25 cellular contexts compared by ENCODE assay signal in genomic region chr11:46383974-46384701, GRCh38. TPM values are rescaled to one million over a fixed set of nuclear protein-coding genes. Genes with fewer than 3 reads are reported as not detected.
A peak's percentile ranks its signal among the peaks of the same experiment; 100 is the strongest.
DNase-seq lines count a peak whose midpoint lies in the region; ATAC-seq and TF ChIP-seq lines count a peak whose summit lies in the region.
"Had no signal": no experiment of that assay in that cellular context is flagged by ENCODE, and none has a peak within 500 bp of the region (broad histone marks: within the 10 kb centered on the region; RNA-seq: fewer than 3 reads in every experiment).

No MANE protein-coding gene starts in this region.

- no peaks in the 10 kb centered on the region for H3K79me2 ChIP-seq in H9 (ENCODE audit: insufficient read depth, low read length)

- ATAC-seq in GM18870 (IDR thresholded peaks at IDR 0.05; ENCODE audit: unreplicated experiment): no peak
- ATAC-seq: activated CD8-positive, alpha-beta T cell treated with anti-CD3 and anti-CD28 coated beads, Interleukin-2, amount 10 ng/mL, durations not matched to agents 7 days and 5 days; body of pancreas; heart left ventricle; left cardiac atrium; Right ventricle myocardium inferior had no signal

- H3K4me3 Mint-ChIP-seq in Caco-2 (ENCODE audit: unreplicated experiment): peak overlapping the region; percentile 95
- H3K4me3 Mint-ChIP-seq in brain: peak overlapping the region in 4 of 5 experiments; percentile 7 to 89 (median 72)
- H3K4me3 Mint-ChIP-seq in nephron progenitor cell: peak overlapping the region; percentile 88
- H3K4me3 Mint-ChIP-seq in H9: 0 out of 5 replicates have a peak overlapping the region, but pooled peaks of 1 of the 2 experiments have one; percentile 41
- H3K4me3 Mint-ChIP-seq in activated T-helper 1 cell treated with anti-CD3 and anti-CD28 coated beads, Interleukin-12 subunit alpha, Interleukin-12 subunit beta, Interleukin-2, Interleukin-4 antibody, amounts not matched to agents 30 ng/mL and 10 ng/mL and 1 ng/mL, durations not matched to agents 14 hours and 24 hours and 36 hours: no peak overlapping the region
- H3K4me3 Mint-ChIP-seq: activated CD8-positive, alpha-beta T cell treated with anti-CD3 and anti-CD28 coated beads, Interleukin-2, amount 10 ng/mL, durations not matched to agents 7 days and 5 days had no signal

- H3K79me1 ChIP-seq in H9 (ENCODE audit: insufficient read depth, low read depth, low read length, poor library complexity, severe bottlenecking): no peaks in the 10 kb centered on the region

- BruUV-seq in Caco-2 (replicated peaks; lab: Mats Ljungman, UMichigan): no TSS peak

- no peak overlapping the region for H2BK120ac ChIP-seq in H9 (ENCODE audit: low read depth, low read length, poor library complexity, severe bottlenecking)

- CTCF ChIA-PET in Caco-2 (lab: Charles Lee): interaction anchor here (0.6 to 1.6 kb wide), 2 partner anchors 8 to 333 kb away, joined by 3 to 17 read pairs; partner anchors contain the start of gene CHRM4

- H3T11ph ChIP-seq in H9 (ENCODE audit: low read length): no peak overlapping the region

- no peak overlapping the region for H4K5ac ChIP-seq in H9 (ENCODE audit: insufficient read length, low read depth, low read length)

- H4K8ac ChIP-seq in H9 (replicated peaks; ENCODE audit: insufficient read length, low read depth, low read length): no peak overlapping the region

- H4K91ac ChIP-seq in H9 (ENCODE audit: insufficient read length, low read depth, low read length): no peak overlapping the region

- no peak overlapping the region for H3K18ac ChIP-seq in H9 (ENCODE audit: insufficient read length, low read depth, low read length)

- no peak overlapping the region for H3K27ac ChIP-seq in H9 (ENCODE audit: insufficient read length, low read depth, low read length)
- H3K27ac ChIP-seq: body of pancreas, heart left ventricle, right atrium auricular region, uterus had no signal

- no peak overlapping the region for H2BK20ac ChIP-seq in H9 (ENCODE audit: low read depth, low read length, poor library complexity, severe bottlenecking)

- H4K20me1 ChIP-seq in H9 (ENCODE audit: control insufficient read depth, insufficient read depth, insufficient read length): no peaks in the 10 kb centered on the region

- H3K27me3 ChIP-seq in Caco-2 (replicated peaks; ENCODE audit: control insufficient read depth, insufficient read depth, low read length) (0 out of 2 replicates have a peak, but pooled peaks cover 2% of the 10 kb centered on the region), H9 (ENCODE audit: insufficient read depth, low read length) (peaks cover 6% of the 10 kb centered on the region; the same call in 1 of the 2 replicates)

- H3K9me3 Mint-ChIP-seq in Caco-2 (ENCODE audit: unreplicated experiment) (no peaks in the 10 kb centered on the region), brain (peaks cover 0 to 5% (median 0%) of the 10 kb centered on the region in 5 experiments), nephron progenitor cell (no peaks in the 10 kb centered on the region), H9 (no peaks in the 10 kb centered on the region)
- no peaks in the 10 kb centered on the region for H3K9me3 Mint-ChIP-seq in activated T-helper 1 cell treated with anti-CD3 and anti-CD28 coated beads, Interleukin-12 subunit alpha, Interleukin-12 subunit beta, Interleukin-2, Interleukin-4 antibody, amounts not matched to agents 30 ng/mL and 10 ng/mL and 1 ng/mL, durations not matched to agents 14 hours and 24 hours and 36 hours

- H3K4me2 ChIP-seq in H9 (ENCODE audit: insufficient read depth, insufficient read length, low read length): no peak overlapping the region

- no peak overlapping the region for H2AFZ ChIP-seq in H9 (ENCODE audit: low read length)

- H3K56ac ChIP-seq in H9 (ENCODE audit: insufficient read length, low read depth, low read length): no peak overlapping the region

- H3K4me3 ChIP-seq in Caco-2 (ENCODE audit: low read depth, low read length) (no peak overlapping the region), NB4 (ENCODE audit: low read depth, low read length) (no peak overlapping the region)
- H3K4me3 ChIP-seq: body of pancreas, heart left ventricle, right atrium auricular region, uterus had no signal

- TF ChIP-seq CTCF in Caco-2 (IDR thresholded peaks at IDR 0.05; ENCODE audit: insufficient read depth in 1 of 2, low read depth in 1 of 2, low read length in 1 of 2, severe bottlenecking in 1 of 2, unreplicated experiment in 1 of 2) (no peak), NB4 (IDR thresholded peaks at IDR 0.05; ENCODE audit: low read depth, low read length) (no peak), brain (conservative IDR thresholded peaks at IDR 0.05) (no peak), nephron progenitor cell (IDR thresholded peaks at IDR 0.05) (no peak), H9 (conservative IDR thresholded peaks at IDR 0.05) (no peak)

- peaks cover 10% of the 10 kb centered on the region for H3K4me1 Mint-ChIP-seq in Caco-2 (ENCODE audit: low read depth, unreplicated experiment)
- peaks cover 43% of the 10 kb centered on the region for H3K4me1 Mint-ChIP-seq in brain
- peaks cover 56% of the 10 kb centered on the region for H3K4me1 Mint-ChIP-seq in nephron progenitor cell
- peaks cover 16 to 39% of the 10 kb centered on the region in 2 experiments for H3K4me1 Mint-ChIP-seq in H9
- H3K4me1 Mint-ChIP-seq in activated T-helper 1 cell treated with anti-CD3 and anti-CD28 coated beads, Interleukin-12 subunit alpha, Interleukin-12 subunit beta, Interleukin-2, Interleukin-4 antibody, amounts not matched to agents 30 ng/mL and 10 ng/mL and 1 ng/mL, durations not matched to agents 14 hours and 24 hours and 36 hours (ENCODE audit: low read depth): peaks cover 15% of the 10 kb centered on the region

- H2AK5ac ChIP-seq in H9 (ENCODE audit: insufficient read length, low read length): no peak overlapping the region

- no peak overlapping the region for H2BK15ac ChIP-seq in H9 (ENCODE audit: low read depth, low read length)

- peaks cover 9% of the 10 kb centered on the region for H3K27me3 Mint-ChIP-seq in Caco-2 (ENCODE audit: insufficient read depth, unreplicated experiment)
- peaks cover 51% of the 10 kb centered on the region for H3K27me3 Mint-ChIP-seq in brain
- peaks cover 42% of the 10 kb centered on the region for H3K27me3 Mint-ChIP-seq in nephron progenitor cell (ENCODE audit: low read depth, poor library complexity)
- peaks cover 44% of the 10 kb centered on the region for H3K27me3 Mint-ChIP-seq in H9 (ENCODE audit: low read depth)
- H3K27me3 Mint-ChIP-seq in activated T-helper 1 cell treated with anti-CD3 and anti-CD28 coated beads, Interleukin-12 subunit alpha, Interleukin-12 subunit beta, Interleukin-2, Interleukin-4 antibody, amounts not matched to agents 30 ng/mL and 10 ng/mL and 1 ng/mL, durations not matched to agents 14 hours and 24 hours and 36 hours (ENCODE audit: insufficient read depth): peaks cover 25% of the 10 kb centered on the region

- TF ChIP-seq POLR2A in NB4 (IDR thresholded peaks at IDR 0.05; ENCODE audit: extremely low read depth, insufficient read length): no peak

- no peak overlapping the region for H3K9ac ChIP-seq in H9 (ENCODE audit: extremely low read depth, insufficient read length, low read length)

- H3K4me1 ChIP-seq in Caco-2 (peaks cover 14% of the 10 kb centered on the region), H9 (ENCODE audit: insufficient read depth, low read length) (peaks cover 4% of the 10 kb centered on the region; the same call in 1 of the 2 replicates)

- H3K23me2 ChIP-seq in H9 (ENCODE audit: insufficient read length, low read depth, low read length, poor library complexity, severe bottlenecking): peaks cover 8% of the 10 kb centered on the region

- no peaks in the 10 kb centered on the region; the same call in 1 of the 2 replicates for H3K36me3 ChIP-seq in Caco-2 (ENCODE audit: control insufficient read depth, insufficient read depth, low read length)
- H3K36me3 ChIP-seq: heart left ventricle, right atrium auricular region, uterus had no signal

- H2BK5ac ChIP-seq in H9 (ENCODE audit: insufficient read length, low read length): no peak overlapping the region

- H3K9me3 ChIP-seq in Caco-2: no peaks in the 10 kb centered on the region
- no peaks in the 10 kb centered on the region for H3K9me3 ChIP-seq in H9 (ENCODE audit: control insufficient read depth, low read depth, low read length)
- H3K9me3 ChIP-seq: body of pancreas, heart left ventricle, right atrium auricular region, uterus had no signal

- intact Hi-C loops in Caco-2 (cut with micrococcal nuclease; ENCODE audit: unreplicated experiment): no loop called here
- intact Hi-C loops in activated T-helper 1 cell treated with anti-CD3 and anti-CD28 coated beads, Interleukin-12 subunit alpha, Interleukin-12 subunit beta, Interleukin-2, Interleukin-4 antibody, amounts not matched to agents 30 ng/mL and 10 ng/mL and 1 ng/mL, durations not matched to agents 14 hours and 24 hours and 36 hours (cut with micrococcal nuclease): loop anchor here (5.0 kb wide), 1 partner anchor 147 kb away; no protein-coding TSS in a partner anchor

- POLR2A ChIA-PET in Caco-2 (lab: Charles Lee): no interaction called here

- no peak overlapping the region for H3K27ac Mint-ChIP-seq in Caco-2 (ENCODE audit: unreplicated experiment)
- no peak overlapping the region for H3K27ac Mint-ChIP-seq in brain
- H3K27ac Mint-ChIP-seq in nephron progenitor cell: no peak overlapping the region
- no peak overlapping the region for H3K27ac Mint-ChIP-seq in H9
- no peak overlapping the region for H3K27ac Mint-ChIP-seq in activated T-helper 1 cell treated with anti-CD3 and anti-CD28 coated beads, Interleukin-12 subunit alpha, Interleukin-12 subunit beta, Interleukin-2, Interleukin-4 antibody, amounts not matched to agents 30 ng/mL and 10 ng/mL and 1 ng/mL, durations not matched to agents 14 hours and 24 hours and 36 hours
- H3K27ac Mint-ChIP-seq: activated CD8-positive, alpha-beta T cell treated with anti-CD3 and anti-CD28 coated beads, Interleukin-2, amount 10 ng/mL, durations not matched to agents 7 days and 5 days; naive B cell had no signal

- no peak overlapping the region for H3K4ac ChIP-seq in H9 (ENCODE audit: low read depth, low read length)

- H3K36me3 Mint-ChIP-seq in Caco-2 (ENCODE audit: insufficient read depth, unreplicated experiment): peaks cover 46% of the 10 kb centered on the region
- H3K36me3 Mint-ChIP-seq in brain: peaks cover 9% of the 10 kb centered on the region
- peaks cover 20% of the 10 kb centered on the region for H3K36me3 Mint-ChIP-seq in nephron progenitor cell (ENCODE audit: low read depth)
- H3K36me3 Mint-ChIP-seq in H9 (ENCODE audit: insufficient read depth in 1 of 3, low read depth in 3 of 3): peaks cover 5 to 10% (median 9%) of the 10 kb centered on the region in 3 experiments; a peak in 5 of 7 replicates
- H3K36me3 Mint-ChIP-seq in activated T-helper 1 cell treated with anti-CD3 and anti-CD28 coated beads, Interleukin-12 subunit alpha, Interleukin-12 subunit beta, Interleukin-2, Interleukin-4 antibody, amounts not matched to agents 30 ng/mL and 10 ng/mL and 1 ng/mL, durations not matched to agents 14 hours and 24 hours and 36 hours (ENCODE audit: low read depth): peaks cover 2% of the 10 kb centered on the region

- DNase-seq in Caco-2: no peak
- DNase-seq in NB4 (ENCODE audit: low read depth): peak; percentile 43
- DNase-seq in nephron progenitor cell: no peak
- DNase-seq in H9: no peak
- no peak for DNase-seq in activated T-helper 1 cell treated with anti-CD3 and anti-CD28 coated beads, Interleukin-12 subunit alpha, Interleukin-12 subunit beta, Interleukin-2, Interleukin-4 antibody, amounts not matched to agents 30 ng/mL and 10 ng/mL and 1 ng/mL, durations not matched to agents 14 hours and 24 hours and 36 hours (ENCODE audit: low spot score)
- DNase-seq: activated CD4-positive, CD25-positive, alpha-beta regulatory T cell treated with anti-CD3 and anti-CD28 coated beads, Interleukin-2, amount 50 U/mL, for 72 hours; activated CD8-positive, alpha-beta T cell treated with anti-CD3 and anti-CD28 coated beads, Interleukin-2, amount 10 ng/mL, durations not matched to agents 7 days and 5 days; activated gamma-delta T cell; activated T-cell treated with anti-CD3 and anti-CD28 coated beads for 4 hours; body of pancreas; foreskin fibroblast; left cardiac atrium; mesenchymal stem cell; MM.1S; naive B cell; NCI-H2171 treated with DMSO at 0.1 percent for 48 hours; NCI-H69; stimulated activated CD4-positive, alpha-beta T cell treated with anti-CD3 and anti-CD28 coated beads, Interleukin-4, amount 100 ng/mL, for 24 hours; stimulated activated naive CD4-positive, alpha-beta T cell; uterus had no signal

- no peak overlapping the region for H2BK12ac ChIP-seq in H9 (ENCODE audit: insufficient read length, low read depth, low read length)

- no peak overlapping the region for H3K23ac ChIP-seq in H9 (ENCODE audit: insufficient read length, low read depth, low read length)

- WGBS in H9 (ENCODE audit: extremely low coverage, insufficient read length, low lambda C conversion rate): no CpG with 5 or more reads among the region's 12 CpGs

- H3K14ac ChIP-seq in H9 (ENCODE audit: insufficient read depth, low read length): no peak overlapping the region

RNA-seq across cellular contexts. Expression of gene MDK, which starts 2.7 kb away (rescaled TPM):
- total RNA-seq in Caco-2 (2022) (601 and 699 TPM in 2 replicates), H9 (2021) (392 and 407 TPM in 2 replicates)
- 391 TPM for polyA plus RNA-seq in brain (ENCODE audit: insufficient read depth, low read depth, low replicate concordance)
- 5.0 and 7.1 TPM in 2 replicates for total RNA-seq in activated T-helper 1 cell treated with anti-CD3 and anti-CD28 coated beads, Interleukin-12 subunit alpha, Interleukin-12 subunit beta, Interleukin-2, Interleukin-4 antibody, amounts not matched to agents 30 ng/mL and 10 ng/mL and 1 ng/mL, durations not matched to agents 14 hours and 24 hours and 36 hours

RNA-seq across cellular contexts. Expression of gene CHRM4, which starts 7.4 kb away (rescaled TPM):
- total RNA-seq in Caco-2 (2022) (0.27 and 0.28 TPM in 2 replicates), H9 (2021) (1.0 and 1.1 TPM in 2 replicates)
- polyA plus RNA-seq in brain (ENCODE audit: insufficient read depth, low read depth, low replicate concordance): 17.8 TPM
- 1.2 TPM in 2 replicates for total RNA-seq in activated T-helper 1 cell treated with anti-CD3 and anti-CD28 coated beads, Interleukin-12 subunit alpha, Interleukin-12 subunit beta, Interleukin-2, Interleukin-4 antibody, amounts not matched to agents 30 ng/mL and 10 ng/mL and 1 ng/mL, durations not matched to agents 14 hours and 24 hours and 36 hours
- total RNA-seq: body of pancreas, Right ventricle myocardium inferior had no signal

RNA-seq across cellular contexts. Expression of gene DGKZ, which starts 36.9 kb away (rescaled TPM):
- total RNA-seq in Caco-2 (2022) (59.3 and 59.5 TPM in 2 replicates), H9 (2021) (68.8 and 68.9 TPM in 2 replicates)
- 98.9 TPM for polyA plus RNA-seq in brain (ENCODE audit: insufficient read depth, low read depth, low replicate concordance)
- 101 TPM in 2 replicates for total RNA-seq in activated T-helper 1 cell treated with anti-CD3 and anti-CD28 coated beads, Interleukin-12 subunit alpha, Interleukin-12 subunit beta, Interleukin-2, Interleukin-4 antibody, amounts not matched to agents 30 ng/mL and 10 ng/mL and 1 ng/mL, durations not matched to agents 14 hours and 24 hours and 36 hours

Comparison
In these comparisons a context has a peak if more than half of its experiments do, and no peak if none do; other contexts are left out.
1. RNA of gene MDK, which starts 2.7 kb away (total RNA-seq): 601 to 699 TPM in Caco-2 and 392 to 407 TPM in H9; 5.0 to 7.1 TPM in activated T-helper 1 cell treated with anti-CD3 and anti-CD28 coated beads, Interleukin-12 subunit alpha, Interleukin-12 subunit beta, Interleukin-2, Interleukin-4 antibody, amounts not matched to agents 30 ng/mL and 10 ng/mL and 1 ng/mL, durations not matched to agents 14 hours and 24 hours and 36 hours; every median in the first group is over 10 times any median in the second.